ENCODE assay signal across 8 cellular contexts in the genomic region with DNA sequence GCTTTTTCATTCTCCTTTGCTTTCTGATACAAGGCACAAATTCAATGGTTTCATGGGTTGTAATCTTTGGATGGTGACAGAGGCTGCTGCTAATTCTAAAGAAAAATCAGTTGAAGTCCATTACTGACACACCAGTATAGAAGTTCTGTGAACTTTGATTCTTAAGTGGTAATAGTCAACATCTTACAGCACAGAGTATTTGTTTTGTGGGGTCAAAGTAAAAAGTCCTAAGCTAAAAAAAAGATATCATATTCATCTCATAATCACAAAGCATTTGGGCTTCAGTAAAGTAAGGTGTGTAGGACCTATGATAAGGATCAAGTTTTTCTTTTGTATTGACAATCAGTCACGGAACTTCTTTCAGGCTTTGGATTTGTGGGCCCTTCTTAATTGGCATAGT. TPM values are rescaled to one million over a fixed set of nuclear protein-coding genes. Genes with fewer than 3 reads are reported as not detected.
DNase-seq lines count a peak whose midpoint lies in the region; ATAC-seq and TF ChIP-seq lines count a peak whose summit lies in the region.

No MANE protein-coding gene starts in this region.

- H4K20me1 ChIP-seq in PC-3 (ENCODE audit: low read length): no peaks in the 10 kb centered on the region

- H3K27ac ChIP-seq in PC-3 (ENCODE audit: low read length) (no peak overlapping the region), rectal smooth muscle tissue (ENCODE audit: low read depth, low read length) (no peak overlapping the region), caudate nucleus (ENCODE audit: low read depth, low read length) (no peak overlapping the region)

- H3K9ac ChIP-seq in PC-3 (ENCODE audit: low read length) (peak overlapping the region; percentile 86; the same call in 1 of the 2 replicates), rectal smooth muscle tissue (ENCODE audit: low read length) (no peak overlapping the region)

- DNase-seq in Caco-2 (no peak), PC-3 (no peak), epithelial cell of esophagus (ENCODE audit: low read depth) (no peak), DMS 273 (lab: John Stamatoyannopoulos, UW; ENCODE audit: unreplicated experiment) (no peak), caudate nucleus (lab: John Stamatoyannopoulos, UW) (no peak)

- intact Hi-C loops in Caco-2 (cut with micrococcal nuclease; ENCODE audit: unreplicated experiment) (loop anchor here (5.0 to 10.0 kb wide), 2 partner anchors 281 to 477 kb away; a partner anchor contains a TSS), PC-3 (cut with micrococcal nuclease) (loop anchor here (5.0 kb wide), 1 partner anchor 63 kb away; no protein-coding TSS in a partner anchor)

- H3K4me2 ChIP-seq in PC-3 (ENCODE audit: low read length): peak overlapping the region; percentile 84

- no TSS peak for BruUV-seq in Caco-2 (replicated peaks; lab: Mats Ljungman, UMichigan)
- BruUV-seq in PC-3 (replicated peaks; lab: Mats Ljungman, UMichigan): no TSS peak

- peaks cover 19% of the 10 kb centered on the region for H3K36me3 Mint-ChIP-seq in Caco-2 (ENCODE audit: insufficient read depth, unreplicated experiment)

- H3K9me3 ChIP-seq in Caco-2: no peaks in the 10 kb centered on the region
- H3K9me3 ChIP-seq in PC-3 (ENCODE audit: low read length): no peaks in the 10 kb centered on the region

- no peaks in the 10 kb centered on the region for H3K9me3 Mint-ChIP-seq in Caco-2 (ENCODE audit: unreplicated experiment)

- peak overlapping the region; percentile 95 for H3K27ac Mint-ChIP-seq in Caco-2 (ENCODE audit: unreplicated experiment)

- H3K4me3 Mint-ChIP-seq in Caco-2 (ENCODE audit: unreplicated experiment): peak overlapping the region; percentile 82

- no peaks in the 10 kb centered on the region for H3K27me3 Mint-ChIP-seq in Caco-2 (ENCODE audit: insufficient read depth, unreplicated experiment)

- H3K36me3 ChIP-seq in Caco-2 (ENCODE audit: control insufficient read depth, insufficient read depth, low read length) (peaks cover 4% of the 10 kb centered on the region), PC-3 (ENCODE audit: low read depth, low read length) (no peaks in the 10 kb centered on the region), rectal smooth muscle tissue (ENCODE audit: control insufficient read depth, insufficient read depth, low read length) (no peaks in the 10 kb centered on the region)

- POLR2A ChIA-PET in Caco-2 (lab: Charles Lee) (interaction anchor here (0.6 to 1.1 kb wide), 3 partner anchors 98 to 297 kb away, joined by 3 to 5 read pairs (median 3); no protein-coding TSS in a partner anchor), PC-3 (lab: Charles Lee; ENCODE audit: unreplicated experiment) (no interaction called here)

- peaks cover 29% of the 10 kb centered on the region for H3K79me2 ChIP-seq in PC-3 (ENCODE audit: low read length)

- no peaks in the 10 kb centered on the region for H3F3A ChIP-seq in PC-3 (ENCODE audit: low read length, unreplicated experiment)

- H3K27me3 ChIP-seq in Caco-2 (replicated peaks; ENCODE audit: control insufficient read depth, insufficient read depth, low read length) (no peaks in the 10 kb centered on the region), PC-3 (ENCODE audit: low read length) (no peaks in the 10 kb centered on the region), rectal smooth muscle tissue (ENCODE audit: control insufficient read depth, insufficient read depth, low read length) (no peaks in the 10 kb centered on the region)

- peaks cover 23% of the 10 kb centered on the region for H3K4me1 Mint-ChIP-seq in Caco-2 (ENCODE audit: low read depth, unreplicated experiment)

- H3K9me2 ChIP-seq in PC-3 (replicated peaks; ENCODE audit: low read length): no peaks in the 10 kb centered on the region

- CTCF ChIA-PET in Caco-2 (lab: Charles Lee) (no interaction called here), PC-3 (lab: Charles Lee) (interaction anchor here (0.7 kb wide), 1 partner anchor 193 kb away, joined by 3 read pairs; no protein-coding TSS in a partner anchor)

- no peak for TF ChIP-seq CTCF in Caco-2 (IDR thresholded peaks at IDR 0.05; ENCODE audit: insufficient read depth in 1 of 2, low read depth in 1 of 2, low read length in 1 of 2, severe bottlenecking in 1 of 2, unreplicated experiment in 1 of 2)
- TF ChIP-seq CTCF in PC-3 (conservative IDR thresholded peaks at IDR 0.05; ENCODE audit: low read depth, low read length): no peak
- TF ChIP-seq CTCF in epithelial cell of esophagus (IDR thresholded peaks at IDR 0.05; ENCODE audit: insufficient read depth, low read depth, low read length, missing control alignments): no peak

- H3K4me3 ChIP-seq in Caco-2 (ENCODE audit: low read depth, low read length) (peak overlapping the region; percentile 60), PC-3 (ENCODE audit: low read length) (peak overlapping the region; percentile 87), epithelial cell of esophagus (ENCODE audit: low read length) (peak overlapping the region; percentile 80), rectal smooth muscle tissue (ENCODE audit: low read length) (peak overlapping the region; percentile 90)

- ATAC-seq in PC-3 (no peak), GM19324 (IDR thresholded peaks at IDR 0.05; ENCODE audit: low FRiP score, unreplicated experiment) (no peak), HG03175 (IDR thresholded peaks at IDR 0.05; ENCODE audit: unreplicated experiment) (no peak)

- peaks cover 19% of the 10 kb centered on the region; the same call in 1 of the 2 replicates for H3K4me1 ChIP-seq in Caco-2
- peaks cover 18% of the 10 kb centered on the region for H3K4me1 ChIP-seq in PC-3 (ENCODE audit: insufficient read depth, low read length)
- peaks cover 13% of the 10 kb centered on the region for H3K4me1 ChIP-seq in rectal smooth muscle tissue (ENCODE audit: control insufficient read depth, insufficient read depth, low read length)

- no peak overlapping the region for H2AFZ ChIP-seq in PC-3 (ENCODE audit: low read length)

RNA-seq across cellular contexts. Expression of a gene that starts 1.1 kb away (rescaled TPM):
- total RNA-seq in Caco-2 (2022) (8.7 and 11.0 TPM in 2 replicates), PC-3 (2014; rRNA removed) (2.8 and 2.9 TPM in 2 replicates)

RNA-seq across cellular contexts. Expression of a gene that starts 1.2 kb away (rescaled TPM):
- total RNA-seq in Caco-2 (2022): 3.9 and 4.4 TPM in 2 replicates
- 3.1 and 5.8 TPM in 2 replicates for total RNA-seq in PC-3 (2014; rRNA removed)
